Comparison of ENCODE assay signal across 10 cellular contexts in the genomic region with DNA sequence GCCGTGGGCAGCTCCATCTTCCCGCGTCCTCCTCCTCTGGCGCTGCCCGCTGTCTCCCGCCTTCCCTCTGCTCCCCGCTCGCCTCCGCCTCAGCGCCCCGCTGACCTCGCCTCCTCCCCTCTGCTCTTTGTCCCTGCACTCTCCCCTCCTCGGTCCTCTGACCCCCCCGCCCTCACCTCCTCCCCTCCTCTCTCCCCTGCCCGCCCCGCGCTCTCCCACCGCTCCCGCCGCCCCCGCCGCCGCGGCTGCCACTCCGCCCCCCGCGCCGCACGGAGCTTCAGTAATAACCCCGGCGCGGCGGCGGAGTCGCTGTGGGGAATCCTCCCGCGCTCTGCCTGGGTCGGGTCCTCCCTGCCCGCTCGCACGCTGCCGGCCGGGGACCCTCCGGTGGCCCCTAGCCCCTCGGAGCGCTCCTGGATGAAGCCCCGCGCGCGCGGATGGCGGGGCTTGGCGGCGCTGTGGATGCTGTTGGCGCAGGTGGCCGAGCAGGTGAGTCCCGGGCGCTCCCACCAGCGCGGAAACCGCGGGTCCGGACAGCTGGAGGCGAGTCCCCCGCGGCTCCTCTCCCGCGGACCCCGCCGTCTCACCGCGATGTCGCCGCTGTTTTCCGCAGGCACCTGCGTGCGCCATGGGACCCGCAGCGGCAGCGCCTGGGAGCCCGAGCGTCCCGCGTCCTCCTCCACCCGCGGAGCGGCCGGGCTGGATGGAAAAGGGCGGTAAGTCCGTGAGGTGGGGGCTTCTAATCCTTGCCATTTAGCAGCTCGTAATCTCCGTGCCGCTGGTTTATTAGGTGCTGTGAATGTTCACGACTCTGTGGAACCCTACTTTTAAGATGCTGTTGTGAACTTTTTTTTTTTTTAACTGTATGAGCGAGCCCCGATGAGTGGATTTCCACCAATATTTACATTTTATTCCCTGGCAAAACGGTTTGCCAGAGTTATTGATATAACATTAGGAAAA. TPM values are rescaled to one million over a fixed set of nuclear protein-coding genes. Genes with fewer than 3 reads are reported as not detected.
A peak's percentile ranks its signal among the peaks of the same experiment; 100 is the strongest.
DNase-seq lines count a peak whose midpoint lies in the region; FAIRE-seq and TF ChIP-seq lines count a peak whose summit lies in the region.
"Had no signal": no experiment of that assay in that cellular context is flagged by ENCODE, and none has a peak within 500 bp of the region (broad histone marks: within the 10 kb centered on the region; RNA-seq: fewer than 3 reads in every experiment).

A gene with protein sequence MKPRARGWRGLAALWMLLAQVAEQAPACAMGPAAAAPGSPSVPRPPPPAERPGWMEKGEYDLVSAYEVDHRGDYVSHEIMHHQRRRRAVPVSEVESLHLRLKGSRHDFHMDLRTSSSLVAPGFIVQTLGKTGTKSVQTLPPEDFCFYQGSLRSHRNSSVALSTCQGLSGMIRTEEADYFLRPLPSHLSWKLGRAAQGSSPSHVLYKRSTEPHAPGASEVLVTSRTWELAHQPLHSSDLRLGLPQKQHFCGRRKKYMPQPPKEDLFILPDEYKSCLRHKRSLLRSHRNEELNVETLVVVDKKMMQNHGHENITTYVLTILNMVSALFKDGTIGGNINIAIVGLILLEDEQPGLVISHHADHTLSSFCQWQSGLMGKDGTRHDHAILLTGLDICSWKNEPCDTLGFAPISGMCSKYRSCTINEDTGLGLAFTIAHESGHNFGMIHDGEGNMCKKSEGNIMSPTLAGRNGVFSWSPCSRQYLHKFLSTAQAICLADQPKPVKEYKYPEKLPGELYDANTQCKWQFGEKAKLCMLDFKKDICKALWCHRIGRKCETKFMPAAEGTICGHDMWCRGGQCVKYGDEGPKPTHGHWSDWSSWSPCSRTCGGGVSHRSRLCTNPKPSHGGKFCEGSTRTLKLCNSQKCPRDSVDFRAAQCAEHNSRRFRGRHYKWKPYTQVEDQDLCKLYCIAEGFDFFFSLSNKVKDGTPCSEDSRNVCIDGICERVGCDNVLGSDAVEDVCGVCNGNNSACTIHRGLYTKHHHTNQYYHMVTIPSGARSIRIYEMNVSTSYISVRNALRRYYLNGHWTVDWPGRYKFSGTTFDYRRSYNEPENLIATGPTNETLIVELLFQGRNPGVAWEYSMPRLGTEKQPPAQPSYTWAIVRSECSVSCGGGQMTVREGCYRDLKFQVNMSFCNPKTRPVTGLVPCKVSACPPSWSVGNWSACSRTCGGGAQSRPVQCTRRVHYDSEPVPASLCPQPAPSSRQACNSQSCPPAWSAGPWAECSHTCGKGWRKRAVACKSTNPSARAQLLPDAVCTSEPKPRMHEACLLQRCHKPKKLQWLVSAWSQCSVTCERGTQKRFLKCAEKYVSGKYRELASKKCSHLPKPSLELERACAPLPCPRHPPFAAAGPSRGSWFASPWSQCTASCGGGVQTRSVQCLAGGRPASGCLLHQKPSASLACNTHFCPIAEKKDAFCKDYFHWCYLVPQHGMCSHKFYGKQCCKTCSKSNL (plus strand): TSS at position 280 of the 960 bp plus-strand sequence. CDS start 138 bp downstream, at position 418.

- no peak for TF ChIP-seq POLR2A in prostate gland (IDR thresholded peaks at IDR 0.05)

- peak; percentile 16 for DNase-seq in NCI-H69 (lab: John Stamatoyannopoulos, UW)
- DNase-seq in glutamatergic neuron = peak; percentile 68
- no peak for DNase-seq in prostate gland (ENCODE audit: low spot score)
- no peak for DNase-seq in midbrain (lab: John Stamatoyannopoulos, UW)
- no peak for DNase-seq in RCC 7860 (ENCODE audit: low spot score)
- no peak for DNase-seq in GM10248 (ENCODE audit: extremely low spot score)
- no peak for DNase-seq in KBM-7
- DNase-seq: activated naive CD4-positive, alpha-beta T cell treated with anti-CD3 and anti-CD28 coated beads, Interleukin-2, amount 50 U/mL, for 16 hours; T-cell had no signal

- H3K4me3 ChIP-seq in prostate gland = peak within 1 kb of the TSS; percentile 6 to 15

- no peak within 1 kb of the TSS for H3K27ac ChIP-seq in prostate gland

- H3K4me1 Mint-ChIP-seq in glutamatergic neuron (ENCODE audit: low read depth, unreplicated experiment) = peaks cover 5% of the 10 kb centered on the region

- H3K27me3 ChIP-seq in prostate gland (replicated peaks; ENCODE audit: insufficient read depth) = peaks cover 15% of the 10 kb centered on the region

- H3K27me3 Mint-ChIP-seq in glutamatergic neuron (ENCODE audit: unreplicated experiment) = peaks cover 13% of the 10 kb centered on the region

- TF ChIP-seq CTCF in glutamatergic neuron (IDR thresholded peaks at IDR 0.05; ENCODE audit: partially characterized antibody, unreplicated experiment) (no peak), prostate gland (IDR thresholded peaks at IDR 0.05) (no peak), GM10248 (IDR thresholded peaks at IDR 0.05; ENCODE audit: control extremely low read depth, extremely low read depth, low read depth, missing control alignments) (no peak)

- 1% methylated on average over 74 of the region's 97 CpGs for WGBS in prostate gland

- H3K9ac ChIP-seq in ES-I3 (ENCODE audit: low read depth, low read length) = peak within 1 kb of the TSS; percentile 85

- in situ Hi-C loops in KBM-7 (cut with MboI; ENCODE audit: low pct_unique_long_range_greater_than_20kb, low sequenced_read_pairs) = loop anchor here (25.0 kb wide), 1 partner anchor 272 kb away; the partner anchor contains the start of gene ICE1

- peak within 1 kb of the TSS; percentile 87 for H3K4me3 Mint-ChIP-seq in glutamatergic neuron (ENCODE audit: unreplicated experiment)

- H3K9me3 ChIP-seq in ES-I3 (ENCODE audit: control insufficient read depth, insufficient read depth, low read length) (no peaks in the 10 kb centered on the region), prostate gland (no peaks in the 10 kb centered on the region)

- H3K9me3 Mint-ChIP-seq in glutamatergic neuron (ENCODE audit: unreplicated experiment) = peaks cover 7% of the 10 kb centered on the region
- H3K9me3 Mint-ChIP-seq: T-cell had no signal

- no peak for FAIRE-seq in RCC 7860 (lab: Jason Lieb, UNC)

- CTCF ChIA-PET in GM10248 (lab: Yijun Ruan, JAX) = interaction anchor here (0.7 to 2.4 kb wide), 9 partner anchors 12 to 279 kb away, joined by 3 to 26 read pairs (median 3); partner anchors contain the start of gene ICE1

- H3K36me3 Mint-ChIP-seq in glutamatergic neuron (ENCODE audit: unreplicated experiment) = peaks cover 4% of the 10 kb centered on the region
- H3K36me3 Mint-ChIP-seq: T-cell had no signal

- intact Hi-C loops in prostate gland (cut with DNase I) = loop anchor here (2.0 to 5.0 kb wide), 2 partner anchors 263 to 278 kb away; no protein-coding TSS in a partner anchor

- H3K36me3 ChIP-seq in ES-I3 (ENCODE audit: insufficient read depth, low read length) (no peaks in the 10 kb centered on the region), prostate gland (no peaks in the 10 kb centered on the region)

- peak within 1 kb of the TSS; percentile 66 for H3K27ac Mint-ChIP-seq in glutamatergic neuron (ENCODE audit: unreplicated experiment)
- H3K27ac Mint-ChIP-seq: T-cell had no signal

- POLR2A ChIA-PET in GM10248 (lab: Yijun Ruan, JAX) = no interaction called here

- peaks cover 6% of the 10 kb centered on the region; the same call in 1 of the 2 replicates for H3K4me1 ChIP-seq in ES-I3 (ENCODE audit: insufficient read depth, low read length)
- peaks cover 2% of the 10 kb centered on the region for H3K4me1 ChIP-seq in prostate gland (replicated peaks)

RNA-seq across cellular contexts. Expression of the gene that starts here (rescaled TPM):
- total RNA-seq in glutamatergic neuron (ENCODE audit: unreplicated experiment) = 4.8 TPM
- under 1 TPM in 1 of 2 donors, not detected in 1; 0.11 TPM for total RNA-seq in prostate gland

Comparison
In these comparisons a context has a peak if more than half of its experiments do, and no peak if none do; other contexts are left out.
1. DNase-seq: peak in NCI-H69 (single experiment) and glutamatergic neuron (single experiment); none in prostate gland (single experiment), midbrain (single experiment), RCC 7860 (single experiment), GM10248 (single experiment) and KBM-7 (single experiment).